Comparison of ENCODE assay signal across 11 cellular contexts in genomic region chr6:14095444-14095843, GRCh38.
DNase-seq lines count a peak whose midpoint lies in the region; ATAC-seq and FAIRE-seq lines count a peak whose summit lies in the region.
"Had no signal": no experiment of that assay in that cellular context is flagged by ENCODE, and none has a peak within 500 bp of the region (broad histone marks: within the 10 kb centered on the region; RNA-seq: fewer than 3 reads in every experiment).

No MANE protein-coding gene starts in this region.

- peak; percentile 33 for DNase-seq in GM18507 (ENCODE audit: extremely low spot score, insufficient read length, low read depth)
- DNase-seq in glomerular visceral epithelial cell (ENCODE audit: extremely low spot score), result peak; percentile 60
- DNase-seq in stimulated activated CD4-positive, alpha-beta T cell treated with anti-CD3 and anti-CD28 coated beads, Interleukin-2, amount 100 ng/mL, for 48 hours, result no peak
- no peak for DNase-seq in central memory CD4-positive, alpha-beta T cell
- no peak for DNase-seq in DMS153 (lab: John Stamatoyannopoulos, UW)
- DNase-seq in effector CD4-positive, alpha-beta T cell, result no peak
- DNase-seq: Caco-2, NCI-H2171 had no signal

- peak; percentile 97 for FAIRE-seq in GM18507 (lab: Jason Lieb, UNC)

- ATAC-seq in GM21390 (IDR thresholded peaks at IDR 0.05; ENCODE audit: unreplicated experiment), result peak; percentile 36
- peak; percentile 49 for ATAC-seq in HG03342 (IDR thresholded peaks at IDR 0.05; ENCODE audit: unreplicated experiment)
- ATAC-seq: SK-N-SH treated with all-trans-retinoic acid at 6 μM for 48 hours had no signal

Comparison
In these comparisons a context has a peak if more than half of its experiments do, and no peak if none do; other contexts are left out.
1. DNase-seq: peak in GM18507 (single experiment) and glomerular visceral epithelial cell (single experiment); none in stimulated activated CD4-positive, alpha-beta T cell treated with anti-CD3 and anti-CD28 coated beads, Interleukin-2, amount 100 ng/mL, for 48 hours (0 of 2), central memory CD4-positive, alpha-beta T cell (single experiment), DMS153 (single experiment) and effector CD4-positive, alpha-beta T cell (single experiment).